12 cellular contexts compared by ENCODE assay signal in genomic region chr3:188349276-188349962, GRCh38.
DNase-seq lines count a peak whose midpoint lies in the region; ATAC-seq and TF ChIP-seq lines count a peak whose summit lies in the region.
"Had no signal": no experiment of that assay in that cellular context is flagged by ENCODE, and none has a peak within 500 bp of the region (broad histone marks: within the 10 kb centered on the region; RNA-seq: fewer than 3 reads in every experiment).

No MANE protein-coding gene starts in this region.

- no peaks in the 10 kb centered on the region for H3K9me3 Mint-ChIP-seq in CD4-positive, alpha-beta memory T cell
- H3K9me3 Mint-ChIP-seq: dendritic cell treated with granulocyte-macrophage colony-stimulating factor and Interleukin-4, amounts not matched to agents 40 ng/mL and 50 ng/mL, for 4 days had no signal

- H3K9me3 ChIP-seq in mammary epithelial cell (replicated peaks; ENCODE audit: insufficient read depth, low read length): no peaks in the 10 kb centered on the region
- H3K9me3 ChIP-seq in left lung: no peaks in the 10 kb centered on the region
- H3K9me3 ChIP-seq in uterus: no peaks in the 10 kb centered on the region
- no peaks in the 10 kb centered on the region for H3K9me3 ChIP-seq in CD4-positive, alpha-beta memory T cell (ENCODE audit: control insufficient read depth in 1 of 2, low read length in 2 of 2)
- no peaks in the 10 kb centered on the region for H3K9me3 ChIP-seq in lower lobe of right lung
- H3K9me3 ChIP-seq: HAP-1 had no signal

- in situ Hi-C loops in mammary epithelial cell (cut with MboI; ENCODE audit: low sequenced_read_pairs in 2 of 2): no loop called here

- ATAC-seq in left lung (peak; percentile 7), lower lobe of right lung (no peak)
- ATAC-seq: activated CD8-positive, alpha-beta T cell treated with anti-CD3 and anti-CD28 coated beads, Interleukin-2, amount 10 ng/mL, durations not matched to agents 7 days and 5 days had no signal

- peak overlapping the region; percentile 80 for H3K4me2 ChIP-seq in mammary epithelial cell (ENCODE audit: insufficient read depth, low read depth, low read length)

- H3K4me1 ChIP-seq in mammary epithelial cell (ENCODE audit: insufficient read depth, low read length) (peaks cover 38% of the 10 kb centered on the region), left lung (peaks cover 8 to 26% of the 10 kb centered on the region in 2 donors), uterus (peaks cover 0 to 6% of the 10 kb centered on the region in 2 donors), lower lobe of right lung (peaks cover 17% of the 10 kb centered on the region)
- H3K4me1 ChIP-seq in CD4-positive, alpha-beta memory T cell (ENCODE audit: insufficient read depth, low read length): no peaks in the 10 kb centered on the region

- dilution Hi-C loops in mammary epithelial cell (cut with HindIII; ENCODE audit: low sequenced_read_pairs): no loop called here

- H3K36me3 Mint-ChIP-seq in CD4-positive, alpha-beta memory T cell: peaks cover 0 to 12% of the 10 kb centered on the region in 2 donors

- peaks cover 0 to 5% (median 0%) of the 10 kb centered on the region in 4 donors for H3K4me1 Mint-ChIP-seq in CD4-positive, alpha-beta memory T cell

- H3K36me3 ChIP-seq in mammary epithelial cell (ENCODE audit: insufficient read depth, low read length) (no peaks in the 10 kb centered on the region), left lung (no peaks in the 10 kb centered on the region), uterus (no peaks in the 10 kb centered on the region), lower lobe of right lung (no peaks in the 10 kb centered on the region)
- no peaks in the 10 kb centered on the region for H3K36me3 ChIP-seq in CD4-positive, alpha-beta memory T cell (ENCODE audit: insufficient read depth, low read length)
- H3K36me3 ChIP-seq: HAP-1 had no signal

- no peak for TF ChIP-seq POLR2A in uterus (IDR thresholded peaks at IDR 0.05)

- POLR2A ChIA-PET in CD4-positive, alpha-beta memory T cell (lab: Charles Lee; ENCODE audit: partially characterized antibody): interaction anchor here (1.8 kb wide), 1 partner anchor 10 kb away, joined by 6 read pairs; no protein-coding TSS in a partner anchor

- H4K20me1 ChIP-seq in mammary epithelial cell (ENCODE audit: insufficient read depth, low read length): no peaks in the 10 kb centered on the region

- CTCF ChIA-PET in mammary epithelial cell (lab: Charles Lee; ENCODE audit: low non-redundant PET): interaction anchor here (0.6 to 1.0 kb wide), 2 partner anchors 310 to 609 kb away, joined by 3 to 6 read pairs; no protein-coding TSS in a partner anchor
- CTCF ChIA-PET in CD4-positive, alpha-beta memory T cell (lab: Charles Lee; ENCODE audit: partially characterized antibody): interaction anchor here (1.2 to 1.5 kb wide), 2 partner anchors 400 to 611 kb away, joined by 3 to 4 read pairs; no protein-coding TSS in a partner anchor

- peak overlapping the region in 1 of 7 donors; percentile 61 for H3K27ac Mint-ChIP-seq in CD4-positive, alpha-beta memory T cell
- H3K27ac Mint-ChIP-seq: activated CD8-positive, alpha-beta T cell treated with anti-CD3 and anti-CD28 coated beads, Interleukin-2, amount 10 ng/mL, durations not matched to agents 7 days and 5 days; dendritic cell treated with granulocyte-macrophage colony-stimulating factor and Interleukin-4, amounts not matched to agents 40 ng/mL and 50 ng/mL, for 4 days had no signal

- peak overlapping the region; percentile 33 for H2AFZ ChIP-seq in mammary epithelial cell (ENCODE audit: low read depth, low read length)

- H3K79me2 ChIP-seq in mammary epithelial cell (ENCODE audit: insufficient read depth, low read length): peaks cover 15% of the 10 kb centered on the region

- H3K27ac ChIP-seq in mammary epithelial cell (ENCODE audit: insufficient read depth, low read depth, low read length) (peak overlapping the region; percentile 94), left lung (no peak overlapping the region), uterus (peak overlapping the region; percentile 25 to 54), lower lobe of right lung (no peak overlapping the region)
- H3K27ac ChIP-seq in CD4-positive, alpha-beta memory T cell (ENCODE audit: low read depth, low read length): no peak overlapping the region

- no peaks in the 10 kb centered on the region for H3K27me3 Mint-ChIP-seq in CD4-positive, alpha-beta memory T cell
- H3K27me3 Mint-ChIP-seq: dendritic cell treated with granulocyte-macrophage colony-stimulating factor and Interleukin-4, amounts not matched to agents 40 ng/mL and 50 ng/mL, for 4 days had no signal

- DNase-seq in LNCaP clone FGC (ENCODE audit: low read depth): no peak
- DNase-seq in mammary epithelial cell: peak; percentile 25
- no peak for DNase-seq in left lung
- DNase-seq in uterus: no peak
- no peak for DNase-seq in ureter (ENCODE audit: low spot score)
- no peak for DNase-seq in CD4-positive, alpha-beta memory T cell
- DNase-seq in lower lobe of right lung: no peak
- no peak for DNase-seq in NCI-H2196 (lab: John Stamatoyannopoulos, UW; ENCODE audit: unreplicated experiment)
- DNase-seq: activated CD8-positive, alpha-beta T cell treated with anti-CD3 and anti-CD28 coated beads, Interleukin-2, amount 10 ng/mL, durations not matched to agents 7 days and 5 days; stimulated activated CD4-positive, alpha-beta T cell treated with anti-CD3 and anti-CD28 coated beads, Interleukin-2, amount 100 ng/mL, for 24 hours had no signal

- no peak overlapping the region for H3K4me3 Mint-ChIP-seq in CD4-positive, alpha-beta memory T cell
- H3K4me3 Mint-ChIP-seq: activated CD8-positive, alpha-beta T cell treated with anti-CD3 and anti-CD28 coated beads, Interleukin-2, amount 10 ng/mL, durations not matched to agents 7 days and 5 days; dendritic cell treated with granulocyte-macrophage colony-stimulating factor and Interleukin-4, amounts not matched to agents 40 ng/mL and 50 ng/mL, for 4 days had no signal

- H3K27me3 ChIP-seq in mammary epithelial cell (ENCODE audit: insufficient read depth, low read length): no peaks in the 10 kb centered on the region
- no peaks in the 10 kb centered on the region for H3K27me3 ChIP-seq in left lung
- H3K27me3 ChIP-seq in uterus: no peaks in the 10 kb centered on the region
- H3K27me3 ChIP-seq in CD4-positive, alpha-beta memory T cell (ENCODE audit: insufficient read depth, low read length): no peaks in the 10 kb centered on the region
- H3K27me3 ChIP-seq in lower lobe of right lung (ENCODE audit: low read depth): no peaks in the 10 kb centered on the region

- no TSS peak for BruUV-seq in mammary epithelial cell (replicated peaks; lab: Mats Ljungman, UMichigan)

- no peak overlapping the region for H3K9ac ChIP-seq in mammary epithelial cell (ENCODE audit: insufficient read depth, low read length)

- TF ChIP-seq CTCF in LNCaP clone FGC (IDR thresholded peaks at IDR 0.05; ENCODE audit: control insufficient read depth, extremely low read depth, insufficient read depth): 0 out of 2 replicates have a peak, but pooled peaks have one; percentile 1
- peak in 1 of 2 donors; percentile 14 for TF ChIP-seq CTCF in mammary epithelial cell (conservative IDR thresholded peaks at IDR 0.05 in 1 of 2, IDR thresholded peaks at IDR 0.05 in 1 of 2; ENCODE audit: extremely low read depth in 1 of 2, insufficient read depth in 1 of 2, low read depth in 1 of 2, low read length in 2 of 2)
- no peak for TF ChIP-seq CTCF in left lung (IDR thresholded peaks at IDR 0.05)
- no peak for TF ChIP-seq CTCF in uterus (IDR thresholded peaks at IDR 0.05)
- no peak for TF ChIP-seq CTCF in lower lobe of right lung (IDR thresholded peaks at IDR 0.05)

- intact Hi-C loops in mammary epithelial cell (cut with micrococcal nuclease) (loop anchor here (2.0 to 5.0 kb wide), 3 partner anchors 41 to 598 kb away; no protein-coding TSS in a partner anchor), left lung (cut with DNase I) (no loop called here), uterus (cut with DNase I; ENCODE audit: low total_unique reads) (no loop called here), lower lobe of right lung (cut with DNase I) (no loop called here)
- intact Hi-C loops in CD4-positive, alpha-beta memory T cell (cut with micrococcal nuclease): no loop called here

- H3K4me3 ChIP-seq in LNCaP clone FGC (ENCODE audit: low read depth, low read length) (no peak overlapping the region), mammary epithelial cell (replicated peaks in 1 of 3; ENCODE audit: insufficient read depth in 1 of 3, low read depth in 2 of 3, low read length in 3 of 3) (no peak overlapping the region), left lung (no peak overlapping the region), uterus (no peak overlapping the region), lower lobe of right lung (no peak overlapping the region)
- H3K4me3 ChIP-seq in CD4-positive, alpha-beta memory T cell (ENCODE audit: low read length in 2 of 2): no peak overlapping the region
- H3K4me3 ChIP-seq: HAP-1 had no signal

- WGBS in mammary epithelial cell (ENCODE audit: low coverage, missing lambda C conversion rate): 28% methylated on average over 5 of the region's 7 CpGs

Comparison
In these comparisons a context has a peak if more than half of its experiments do, and no peak if none do; other contexts are left out.
1. H3K27ac ChIP-seq: peak in mammary epithelial cell (single experiment) and uterus (2 of 2); none in left lung (0 of 2), CD4-positive, alpha-beta memory T cell (single experiment) and lower lobe of right lung (single experiment).